ENCODE assay signal across 23 cellular contexts in the genomic region with DNA sequence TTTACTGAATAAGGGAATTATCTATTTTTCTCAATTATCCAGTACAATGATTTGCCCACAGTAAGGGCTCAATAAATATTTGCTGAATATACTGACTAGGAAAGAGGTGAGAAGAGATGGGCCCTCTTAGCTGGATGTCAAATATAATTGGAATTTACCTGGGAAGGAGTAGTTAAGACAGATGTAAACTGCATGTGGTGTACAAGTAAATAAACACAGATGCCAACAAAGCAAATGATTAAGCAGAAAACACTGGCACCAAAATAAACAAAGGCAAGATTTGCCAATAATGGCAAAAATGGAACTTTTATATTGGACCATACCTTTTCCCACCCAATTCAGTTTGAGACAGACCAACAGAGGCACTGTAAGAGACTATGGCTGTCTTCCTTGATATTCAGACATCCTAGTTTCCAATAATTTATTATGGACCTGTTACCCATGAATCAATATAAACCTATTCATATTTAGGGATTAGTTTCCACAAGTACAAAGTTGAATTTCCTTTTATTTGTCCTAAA. TPM values are rescaled to one million over a fixed set of nuclear protein-coding genes. Genes with fewer than 3 reads are reported as not detected.
DNase-seq lines count a peak whose midpoint lies in the region; ATAC-seq, FAIRE-seq and TF ChIP-seq lines count a peak whose summit lies in the region.
"Had no signal": no experiment of that assay in that cellular context is flagged by ENCODE, and none has a peak within 500 bp of the region (broad histone marks: within the 10 kb centered on the region; RNA-seq: fewer than 3 reads in every experiment).

No MANE protein-coding gene starts in this region.

- in situ Hi-C loops in K562 (cut with MboI) = no loop called here

- CTCF ChIA-PET in K562 (lab: Yijun Ruan, JAX; ENCODE audit: low intra/inter-chr PET ratio) = no interaction called here

- no peak overlapping the region for H2AFZ ChIP-seq in K562 (ENCODE audit: low read depth, low read length)

- no peak for FAIRE-seq in K562 (lab: Jason Lieb, UNC)

- H3K4me3 ChIP-seq in cardiac muscle cell = no peak overlapping the region
- no peak overlapping the region for H3K4me3 ChIP-seq in K562
- H3K4me3 ChIP-seq: esophagus squamous epithelium, mucosa of descending colon, thyroid gland had no signal

- H3K9me3 ChIP-seq in cardiac muscle cell (ENCODE audit: low read depth) (no peaks in the 10 kb centered on the region), K562 (replicated peaks; ENCODE audit: control insufficient read depth, insufficient read depth, low read depth, low read length) (no peaks in the 10 kb centered on the region)
- H3K9me3 ChIP-seq: esophagus squamous epithelium, mucosa of descending colon, neutrophil, thyroid gland had no signal

- H3K4me3 Mint-ChIP-seq in IgD-negative memory B cell = no peak overlapping the region
- H3K4me3 Mint-ChIP-seq in stimulated activated memory B cell treated with anti-CD40 and anti-IgM and Interleukin-4, amounts not matched to agents 10 μg/mL and 1 μg/mL and 100 μg/mL, for 72 hours = no peak overlapping the region
- H3K4me3 Mint-ChIP-seq: WTC11 had no signal

- no peak overlapping the region for H3K4me2 ChIP-seq in K562 (ENCODE audit: insufficient read depth, low read length)

- H3K4me1 ChIP-seq in cardiac muscle cell (ENCODE audit: low read depth) = peaks cover 15% of the 10 kb centered on the region
- H3K4me1 ChIP-seq in K562 (replicated peaks in 1 of 2; ENCODE audit: control insufficient read depth in 2 of 2, insufficient read depth in 2 of 2, low read length in 2 of 2) = peaks cover 0 to 8% of the 10 kb centered on the region in 2 experiments; a peak in 3 of 5 replicates

- BruUV-seq in K562 (replicated peaks; lab: Mats Ljungman, UMichigan) = no TSS peak

- TF ChIP-seq POLR2A in K562 (conservative IDR thresholded peaks at IDR 0.05) = no peak; the same call in 1 of the 2 replicates

- peaks cover 23 to 30% (median 26%) of the 10 kb centered on the region in 3 donors for H3K4me1 Mint-ChIP-seq in IgD-negative memory B cell
- H3K4me1 Mint-ChIP-seq in stimulated activated memory B cell treated with anti-CD40 and anti-IgM and Interleukin-4, amounts not matched to agents 10 μg/mL and 1 μg/mL and 100 μg/mL, for 72 hours = peaks cover 29% of the 10 kb centered on the region
- H3K4me1 Mint-ChIP-seq: WTC11 had no signal

- intact Hi-C loops in Right ventricle myocardium inferior (cut with DNase I) (no loop called here), K562 (cut with micrococcal nuclease) (no loop called here)

- H3K36me3 ChIP-seq in cardiac muscle cell = peaks cover 70% of the 10 kb centered on the region
- peaks cover 92% of the 10 kb centered on the region for H3K36me3 ChIP-seq in K562 (ENCODE audit: control insufficient read depth, insufficient read depth, low read length)

- TF ChIP-seq CTCF in cardiac muscle cell (IDR thresholded peaks at IDR 0.05; ENCODE audit: low read depth, low read length) (no peak), K562 (IDR thresholded peaks at IDR 0.05 in 2 of 3, conservative IDR thresholded peaks at IDR 0.05 in 1 of 3; ENCODE audit: insufficient read depth in 2 of 3, low read depth in 1 of 3, low read length in 3 of 3) (no peak), GM20000 (IDR thresholded peaks at IDR 0.05; ENCODE audit: extremely low read depth, missing control alignments) (no peak)

- H3K79me2 ChIP-seq in K562 (ENCODE audit: control insufficient read depth, insufficient read depth, low read length) = peaks cover 52% of the 10 kb centered on the region

- TF ChIP-seq RAD21 in K562 (CRISPR knock-in tag; conservative IDR thresholded peaks at IDR 0.05 in 1 of 2, IDR thresholded peaks at IDR 0.05 in 1 of 2) = no peak

- DNase-seq in cardiac muscle cell (ENCODE audit: low read depth in 1 of 2, low spot score in 1 of 2) = no peak
- DNase-seq in Right ventricle myocardium inferior (ENCODE audit: missing footprints) = no peak
- no peak for DNase-seq in K562 (ENCODE audit: extremely low read depth in 1 of 4, low spot score in 3 of 4)
- no peak for DNase-seq in retina
- no peak for DNase-seq in GM20000 (ENCODE audit: low spot score)
- DNase-seq: activated effector memory CD4-positive, alpha-beta T cell treated with anti-CD3 and anti-CD28 coated beads, Interleukin-2, amount 50 U/mL, for 16 hours; aorta; COR-L47; effector memory CD4-positive, alpha-beta T cell; esophagus squamous epithelium; KG1; left colon; mucosa of descending colon; NCI-H1092; NCI-H2107; NCI-H526; SHP77; stimulated activated CD4-positive, alpha-beta T cell treated with anti-CD3 and anti-CD28 coated beads, Interleukin-15, amount 100 ng/mL, for 24 hours; thyroid gland had no signal

- ATAC-seq in Right ventricle myocardium inferior (no peak), K562 (no peak)
- no peak for ATAC-seq in stimulated activated memory B cell treated with anti-CD40 and anti-IgM and Interleukin-4, amounts not matched to agents 10 μg/mL and 1 μg/mL and 100 μg/mL, for 72 hours
- ATAC-seq: left colon, mucosa of descending colon, WTC11 had no signal

- peak overlapping the region; percentile 82 for H3K27ac ChIP-seq in cardiac muscle cell
- H3K27ac ChIP-seq in K562 (ENCODE audit: extremely low read depth, low read depth, low read length) = no peak overlapping the region
- H3K27ac ChIP-seq: esophagus squamous epithelium, neutrophil, thyroid gland had no signal

- 0 out of 2 replicates have a peak, but pooled peaks cover 11% of the 10 kb centered on the region for H4K20me1 ChIP-seq in K562 (replicated peaks; ENCODE audit: control insufficient read depth, insufficient read depth, low read length)

- peak overlapping the region in 2 of 3 donors; percentile 6 to 58 for H3K27ac Mint-ChIP-seq in IgD-negative memory B cell
- H3K27ac Mint-ChIP-seq in stimulated activated memory B cell treated with anti-CD40 and anti-IgM and Interleukin-4, amounts not matched to agents 10 μg/mL and 1 μg/mL and 100 μg/mL, for 72 hours = peak overlapping the region; percentile 55

- TF ChIP-seq EP300 in K562 (IDR thresholded peaks at IDR 0.05; ENCODE audit: low read length) = no peak

- no peaks in the 10 kb centered on the region for H3K9me1 ChIP-seq in K562 (ENCODE audit: control insufficient read depth, insufficient read depth, low read length)

- POLR2A ChIA-PET in K562 (lab: Yijun Ruan, JAX) = interaction anchor here (0.6 to 3.6 kb wide), 6 partner anchors 7 to 52 kb away, joined by 3 to 28 read pairs (median 7); a partner anchor contains a TSS

- no peaks in the 10 kb centered on the region for H3K27me3 Mint-ChIP-seq in IgD-negative memory B cell
- no peaks in the 10 kb centered on the region for H3K27me3 Mint-ChIP-seq in stimulated activated memory B cell treated with anti-CD40 and anti-IgM and Interleukin-4, amounts not matched to agents 10 μg/mL and 1 μg/mL and 100 μg/mL, for 72 hours

- H3K9ac ChIP-seq in K562 (ENCODE audit: insufficient read depth in 1 of 2, low read depth in 2 of 2, low read length in 2 of 2) = no peak overlapping the region

- H3K27me3 ChIP-seq in cardiac muscle cell (no peaks in the 10 kb centered on the region), K562 (ENCODE audit: control insufficient read depth in 2 of 2, insufficient read depth in 2 of 2, low read length in 2 of 2) (no peaks in the 10 kb centered on the region)
- H3K27me3 ChIP-seq: esophagus squamous epithelium, neutrophil, thyroid gland had no signal

- H3K36me3 Mint-ChIP-seq in IgD-negative memory B cell = peaks cover 3% of the 10 kb centered on the region
- H3K36me3 Mint-ChIP-seq in stimulated activated memory B cell treated with anti-CD40 and anti-IgM and Interleukin-4, amounts not matched to agents 10 μg/mL and 1 μg/mL and 100 μg/mL, for 72 hours = peaks cover 31% of the 10 kb centered on the region

- no peaks in the 10 kb centered on the region for H3K9me3 Mint-ChIP-seq in IgD-negative memory B cell
- no peaks in the 10 kb centered on the region for H3K9me3 Mint-ChIP-seq in stimulated activated memory B cell treated with anti-CD40 and anti-IgM and Interleukin-4, amounts not matched to agents 10 μg/mL and 1 μg/mL and 100 μg/mL, for 72 hours
- H3K9me3 Mint-ChIP-seq: WTC11 had no signal

RNA-seq across cellular contexts. Expression of a gene that starts 7.4 kb away (rescaled TPM):
- total RNA-seq in cardiac muscle cell = 77.1 and 87.9 TPM in 2 replicates
- polyA plus RNA-seq in cardiac muscle cell = 71.7 and 88.5 TPM in 2 replicates
- total RNA-seq in Right ventricle myocardium inferior = 85.8 TPM
- 143 TPM for polyA plus RNA-seq in IgD-negative memory B cell
- total RNA-seq in K562 (2011; cell fraction: chromatin; rRNA removed; ENCODE audit: low replicate concordance) = 17.2 and 67.9 TPM in 2 replicates
- total RNA-seq in K562 (2011; cell fraction: nucleolus; rRNA removed) = 15.8 and 18.9 TPM in 2 replicates
- total RNA-seq in K562 (2011; cell fraction: nucleoplasm; rRNA removed) = 46.6 and 90.9 TPM in 2 replicates
- total RNA-seq in K562 (2014; rRNA removed) = 120 and 127 TPM in 2 replicates
- 203 and 235 TPM in 2 replicates for total RNA-seq in K562 (2014; rRNA removed; fragmentation: Illumina TruSeq; extraction: Trizol)
- 222 and 230 TPM in 2 replicates for total RNA-seq in K562 (2015; rRNA removed; fragmentation: Illumina TruSeq; extraction: Trizol)
- total RNA-seq in K562 (2021) = 197 TPM in 2 replicates
- 208 and 228 TPM in 2 replicates for polyA plus RNA-seq in K562 (2011; rRNA removed)
- polyA plus RNA-seq in K562 (2011; cell fraction: cytosol; rRNA removed) = 72.6 and 105 TPM in 2 replicates
- 98.0 and 210 TPM in 2 replicates for polyA plus RNA-seq in K562 (2011; cell fraction: nucleus; rRNA removed)
- 157 and 165 TPM in 2 replicates for polyA plus RNA-seq in K562 (2012)
- polyA plus RNA-seq in K562 (2014; fragmentation: Illumina TruSeq; extraction: Trizol) = 260 and 303 TPM in 2 replicates
- 100 to 1,000 TPM; 178 to 212 TPM for polyA plus RNA-seq in K562 (2014; fragmentation: Nextera tagmentation; extraction: Ambion mirVana)
- 196 and 203 TPM in 2 replicates for polyA plus RNA-seq in K562 (2014; rRNA removed)
- polyA minus RNA-seq in K562 (2011; rRNA and poly(A)+ RNA removed) = 164 and 170 TPM in 2 replicates
- 77.2 and 102 TPM in 2 replicates for polyA minus RNA-seq in K562 (2011; cell fraction: cytosol; rRNA and poly(A)+ RNA removed)
- polyA minus RNA-seq in K562 (2011; cell fraction: nucleus; rRNA and poly(A)+ RNA removed) = 27.7 and 67.3 TPM in 2 replicates

RNA-seq across cellular contexts. Expression of a gene that starts 13.1 kb away (rescaled TPM):
- 107 and 134 TPM in 2 replicates for total RNA-seq in cardiac muscle cell
- 181 and 192 TPM in 2 replicates for polyA plus RNA-seq in cardiac muscle cell
- total RNA-seq in Right ventricle myocardium inferior = 51.9 TPM
- polyA plus RNA-seq in IgD-negative memory B cell = 116 TPM
- total RNA-seq in K562 (2011; cell fraction: chromatin; rRNA removed; ENCODE audit: low replicate concordance) = 169 and 504 TPM in 2 replicates
- 115 and 121 TPM in 2 replicates for total RNA-seq in K562 (2011; cell fraction: nucleolus; rRNA removed)
- total RNA-seq in K562 (2011; cell fraction: nucleoplasm; rRNA removed) = 210 and 328 TPM in 2 replicates
- 147 and 154 TPM in 2 replicates for total RNA-seq in K562 (2014; rRNA removed)
- 246 and 266 TPM in 2 replicates for total RNA-seq in K562 (2014; rRNA removed; fragmentation: Illumina TruSeq; extraction: Trizol)
- total RNA-seq in K562 (2015; rRNA removed; fragmentation: Illumina TruSeq; extraction: Trizol) = 250 and 264 TPM in 2 replicates
- 154 and 165 TPM in 2 replicates for total RNA-seq in K562 (2021)
- 163 and 205 TPM in 2 replicates for polyA plus RNA-seq in K562 (2011; rRNA removed)
- 84.6 and 130 TPM in 2 replicates for polyA plus RNA-seq in K562 (2011; cell fraction: cytosol; rRNA removed)
- 253 and 293 TPM in 2 replicates for polyA plus RNA-seq in K562 (2011; cell fraction: nucleus; rRNA removed)
- polyA plus RNA-seq in K562 (2012) = 138 and 150 TPM in 2 replicates
- polyA plus RNA-seq in K562 (2014; fragmentation: Illumina TruSeq; extraction: Trizol) = 200 and 256 TPM in 2 replicates
- polyA plus RNA-seq in K562 (2014; fragmentation: Nextera tagmentation; extraction: Ambion mirVana) = 100 to 1,000 TPM; 191 to 226 TPM
- polyA plus RNA-seq in K562 (2014; rRNA removed) = 173 and 184 TPM in 2 replicates
- 251 and 281 TPM in 2 replicates for polyA minus RNA-seq in K562 (2011; rRNA and poly(A)+ RNA removed)
- polyA minus RNA-seq in K562 (2011; cell fraction: cytosol; rRNA and poly(A)+ RNA removed) = 75.5 and 78.6 TPM in 2 replicates
- 265 and 458 TPM in 2 replicates for polyA minus RNA-seq in K562 (2011; cell fraction: nucleus; rRNA and poly(A)+ RNA removed)

RNA-seq across cellular contexts. Expression of a gene that starts 53.9 kb away (rescaled TPM):
- total RNA-seq in cardiac muscle cell (not detected in 2 replicates), Right ventricle myocardium inferior (not detected), K562 (2014; rRNA removed) (not detected in 2 replicates), K562 (2014; rRNA removed; fragmentation: Illumina TruSeq; extraction: Trizol) (not detected in 2 replicates), K562 (2015; rRNA removed; fragmentation: Illumina TruSeq; extraction: Trizol) (not detected in 2 replicates), K562 (2021) (not detected in 2 replicates)
- polyA plus RNA-seq in cardiac muscle cell (not detected in 2 replicates), IgD-negative memory B cell (52.1 TPM), K562 (2011; rRNA removed) (not detected in 2 replicates), K562 (2014; fragmentation: Illumina TruSeq; extraction: Trizol) (not detected in 2 replicates), K562 (2014; fragmentation: Nextera tagmentation; extraction: Ambion mirVana) (not detected), K562 (2014; rRNA removed) (0.04 TPM in 1 of 2 replicates, not detected in the other)
- not detected in 2 replicates for total RNA-seq in K562 (2011; cell fraction: chromatin; rRNA removed; ENCODE audit: low replicate concordance)
- total RNA-seq in K562 (2011; cell fraction: nucleolus; rRNA removed) = not detected in 2 replicates
- total RNA-seq in K562 (2011; cell fraction: nucleoplasm; rRNA removed) = 0.07 TPM in 1 of 2 replicates, not detected in the other
- polyA plus RNA-seq in K562 (2011; cell fraction: cytosol; rRNA removed) = not detected in 2 replicates
- not detected in 2 replicates for polyA plus RNA-seq in K562 (2011; cell fraction: nucleus; rRNA removed)
- polyA plus RNA-seq in K562 (2012) = 0.01 TPM in 1 of 2 replicates, not detected in the other
- polyA minus RNA-seq in K562 (2011; rRNA and poly(A)+ RNA removed) = not detected in 2 replicates
- polyA minus RNA-seq in K562 (2011; cell fraction: cytosol; rRNA and poly(A)+ RNA removed) = not detected in 2 replicates
- polyA minus RNA-seq in K562 (2011; cell fraction: nucleus; rRNA and poly(A)+ RNA removed) = not detected in 2 replicates
- total RNA-seq: WTC11 had no signal
